Comparison of ENCODE assay signal across 1 cellular context in genomic region chr13:107271226-107271625, GRCh38.
A peak's percentile ranks its signal among the peaks of the same experiment; 100 is the strongest.
TF ChIP-seq lines count a peak whose summit lies in the region.

No MANE protein-coding gene starts in this region.

TF ChIP-seq in H1, 55 proteins besides CTCF, POLR2A, EP300 and RAD21:
- TF ChIP-seq, protein P1, sequence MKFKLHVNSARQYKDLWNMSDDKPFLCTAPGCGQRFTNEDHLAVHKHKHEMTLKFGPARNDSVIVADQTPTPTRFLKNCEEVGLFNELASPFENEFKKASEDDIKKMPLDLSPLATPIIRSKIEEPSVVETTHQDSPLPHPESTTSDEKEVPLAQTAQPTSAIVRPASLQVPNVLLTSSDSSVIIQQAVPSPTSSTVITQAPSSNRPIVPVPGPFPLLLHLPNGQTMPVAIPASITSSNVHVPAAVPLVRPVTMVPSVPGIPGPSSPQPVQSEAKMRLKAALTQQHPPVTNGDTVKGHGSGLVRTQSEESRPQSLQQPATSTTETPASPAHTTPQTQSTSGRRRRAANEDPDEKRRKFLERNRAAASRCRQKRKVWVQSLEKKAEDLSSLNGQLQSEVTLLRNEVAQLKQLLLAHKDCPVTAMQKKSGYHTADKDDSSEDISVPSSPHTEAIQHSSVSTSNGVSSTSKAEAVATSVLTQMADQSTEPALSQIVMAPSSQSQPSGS (IDR thresholded peaks at IDR 0.05; ENCODE audit: low read length) = no peak
- TF ChIP-seq NANOG (IDR thresholded peaks at IDR 0.05; ENCODE audit: insufficient read depth, low read depth, low read length, poor library complexity, severe bottlenecking) = peak; percentile 1
